In the genomic region with DNA sequence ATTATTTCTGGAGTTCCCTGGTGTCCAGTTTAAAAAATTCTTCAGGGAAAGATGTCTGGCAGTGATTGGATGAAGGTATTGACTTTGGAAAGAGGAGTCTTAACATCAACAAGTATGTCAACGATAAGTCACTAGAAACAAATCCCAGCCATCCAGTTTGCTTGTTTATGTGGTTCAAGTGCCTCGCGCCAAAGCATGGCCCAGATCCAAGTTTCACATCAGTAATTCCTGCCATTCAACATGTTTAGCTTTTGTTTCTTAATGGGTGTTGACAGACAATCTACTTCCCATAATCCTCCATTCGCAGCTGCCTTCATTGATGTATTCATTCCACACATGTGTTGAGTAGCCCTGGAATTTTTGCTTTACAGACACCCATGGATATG, we compare ENCODE assay signal across 13 cellular contexts.
DNase-seq lines count a peak whose midpoint lies in the region; ATAC-seq and TF ChIP-seq lines count a peak whose summit lies in the region.
"Had no signal": no experiment of that assay in that cellular context is flagged by ENCODE, and none has a peak within 500 bp of the region (broad histone marks: within the 10 kb centered on the region; RNA-seq: fewer than 3 reads in every experiment).

No MANE protein-coding gene starts in this region.

- H3K27ac ChIP-seq in heart left ventricle, result peak overlapping the region in 1 of 12 donors; percentile 19
- H3K27ac ChIP-seq in Panc1 (ENCODE audit: low read length), result no peak overlapping the region
- no peak overlapping the region for H3K27ac ChIP-seq in ascending aorta
- no peak overlapping the region for H3K27ac ChIP-seq in gastroesophageal sphincter
- H3K27ac ChIP-seq in Peyer's patch, result no peak overlapping the region
- H3K27ac ChIP-seq: body of pancreas, pancreas had no signal

- H3K9me3 ChIP-seq in heart left ventricle (no peaks in the 10 kb centered on the region), Panc1 (ENCODE audit: control insufficient read depth, insufficient read depth, low read depth, low read length) (no peaks in the 10 kb centered on the region), ascending aorta (no peaks in the 10 kb centered on the region), gastroesophageal sphincter (no peaks in the 10 kb centered on the region), Peyer's patch (no peaks in the 10 kb centered on the region)
- H3K9me3 ChIP-seq: BE2C, body of pancreas, pancreas had no signal

- peak in 1 of 4 donors; percentile 64 for ATAC-seq in heart left ventricle
- ATAC-seq in Panc1, result peak; percentile 28; the same call in 1 of the 2 replicates
- ATAC-seq in gastroesophageal sphincter, result no peak
- ATAC-seq: body of pancreas had no signal

- H3K4me3 ChIP-seq in heart left ventricle, result no peak overlapping the region
- no peak overlapping the region for H3K4me3 ChIP-seq in Panc1 (ENCODE audit: low read depth in 2 of 2, low read length in 2 of 2)
- no peak overlapping the region for H3K4me3 ChIP-seq in ascending aorta
- H3K4me3 ChIP-seq in gastroesophageal sphincter, result no peak overlapping the region
- no peak overlapping the region for H3K4me3 ChIP-seq in Peyer's patch
- H3K4me3 ChIP-seq: body of pancreas, pancreas had no signal

- in situ Hi-C loops in Panc1 (cut with HindIII; ENCODE audit: low pct_unique_long_range_greater_than_20kb, low sequenced_read_pairs), result no loop called here

- 5 to 14% (median 7%) methylated on average over 4 of the region's 4 CpGs for WGBS in heart left ventricle, 4 donors
- 65% methylated on average over 4 of the region's 4 CpGs for WGBS in gastroesophageal sphincter (ENCODE audit: low coverage in 1 of 2), 2 donors

- peak in 3 of 5 donors; percentile 49 to 73 (median 57) for DNase-seq in heart left ventricle
- no peak for DNase-seq in cardiac septum (ENCODE audit: low spot score)
- DNase-seq in Panc1 (ENCODE audit: low read depth, low spot score), result no peak
- DNase-seq in iris pigment epithelial cell (ENCODE audit: low read depth), result peak; percentile 86
- DNase-seq in ascending aorta (ENCODE audit: low spot score in 2 of 2), result no peak
- DNase-seq in Peyer's patch, result no peak
- DNase-seq in stimulated activated CD4-positive, alpha-beta T cell treated with anti-CD3 and anti-CD28 coated beads, Interleukin-2, amount 100 ng/mL, for 24 hours, result no peak
- DNase-seq: activated CD4-positive, alpha-beta T cell treated with anti-CD3 and anti-CD28 coated beads, Interleukin-2, amount 50 U/mL, for 4 hours; BE2C; pancreas; stimulated activated CD8-positive, alpha-beta memory T cell treated with anti-CD3 and anti-CD28 coated beads, Interleukin-4, amount 100 ng/mL, for 48 hours had no signal

- TF ChIP-seq CTCF in heart left ventricle (IDR thresholded peaks at IDR 0.05) (no peak), Panc1 (IDR thresholded peaks at IDR 0.05) (no peak), ascending aorta (IDR thresholded peaks at IDR 0.05) (no peak), gastroesophageal sphincter (IDR thresholded peaks at IDR 0.05) (no peak), Peyer's patch (IDR thresholded peaks at IDR 0.05) (no peak)

- TF ChIP-seq POLR2A in heart left ventricle (IDR thresholded peaks at IDR 0.05) (no peak), gastroesophageal sphincter (IDR thresholded peaks at IDR 0.05) (no peak), Peyer's patch (IDR thresholded peaks at IDR 0.05) (no peak)

- intact Hi-C loops in heart left ventricle (cut with DNase I), result no loop called here
- intact Hi-C loops in cardiac septum (cut with DNase I), result loop anchor here (5.0 kb wide), 1 partner anchor 46 kb away; no protein-coding TSS in a partner anchor
- intact Hi-C loops in Panc1 (cut with micrococcal nuclease; ENCODE audit: unreplicated experiment), result no loop called here
- intact Hi-C loops in ascending aorta (cut with DNase I), result no loop called here

- BruUV-seq in Panc1 (replicated peaks; lab: Mats Ljungman, UMichigan), result no TSS peak

- TF ChIP-seq EP300 in gastroesophageal sphincter (IDR thresholded peaks at IDR 0.05), result no peak

- peaks cover 0 to 50% (median 15%) of the 10 kb centered on the region in 12 donors for H3K4me1 ChIP-seq in heart left ventricle
- peaks cover 12% of the 10 kb centered on the region; the same call in 1 of the 2 replicates for H3K4me1 ChIP-seq in Panc1 (ENCODE audit: control insufficient read depth, insufficient read depth, low read length)
- no peaks in the 10 kb centered on the region for H3K4me1 ChIP-seq in ascending aorta
- H3K4me1 ChIP-seq in gastroesophageal sphincter, result no peaks in the 10 kb centered on the region
- H3K4me1 ChIP-seq in Peyer's patch, result peaks cover 0 to 7% (median 2%) of the 10 kb centered on the region in 4 donors
- H3K4me1 ChIP-seq: BE2C, body of pancreas, pancreas had no signal

- CTCF ChIA-PET in Panc1 (lab: Charles Lee), result no interaction called here

- no peaks in the 10 kb centered on the region for H3K27me3 ChIP-seq in heart left ventricle
- no peaks in the 10 kb centered on the region for H3K27me3 ChIP-seq in Panc1 (ENCODE audit: control insufficient read depth, insufficient read depth, low read length)
- no peaks in the 10 kb centered on the region for H3K27me3 ChIP-seq in ascending aorta
- peaks cover 15% of the 10 kb centered on the region for H3K27me3 ChIP-seq in gastroesophageal sphincter
- H3K27me3 ChIP-seq in Peyer's patch, result no peaks in the 10 kb centered on the region
- H3K27me3 ChIP-seq: body of pancreas, pancreas had no signal

- POLR2A ChIA-PET in Panc1 (lab: Charles Lee), result no interaction called here

- H3K36me3 ChIP-seq in heart left ventricle (no peaks in the 10 kb centered on the region), Panc1 (ENCODE audit: control insufficient read depth, insufficient read depth, low read length) (no peaks in the 10 kb centered on the region), ascending aorta (no peaks in the 10 kb centered on the region), gastroesophageal sphincter (no peaks in the 10 kb centered on the region), Peyer's patch (no peaks in the 10 kb centered on the region)
- H3K36me3 ChIP-seq: BE2C, pancreas had no signal

Comparison
In these comparisons a context has a peak if more than half of its experiments do, and no peak if none do; other contexts are left out.
1. DNase-seq: peak in heart left ventricle (3 of 5) and iris pigment epithelial cell (single experiment); none in cardiac septum (single experiment), Panc1 (single experiment), ascending aorta (0 of 2), Peyer's patch (0 of 3) and stimulated activated CD4-positive, alpha-beta T cell treated with anti-CD3 and anti-CD28 coated beads, Interleukin-2, amount 100 ng/mL, for 24 hours (0 of 2).